ENCODE assay signal across 8 cellular contexts in genomic region chr12:14256555-14257169, GRCh38.
DNase-seq lines count a peak whose midpoint lies in the region; ATAC-seq, FAIRE-seq and TF ChIP-seq lines count a peak whose summit lies in the region.

No MANE protein-coding gene starts in this region.

- no peaks in the 10 kb centered on the region for H3K36me3 ChIP-seq in mucosa of descending colon (ENCODE audit: low read depth)

- peak; percentile 59 for FAIRE-seq in endometrium (lab: Jason Lieb, UNC)

- H3K9me3 ChIP-seq in mucosa of descending colon: no peaks in the 10 kb centered on the region

- peaks cover 10% of the 10 kb centered on the region for H3K4me1 ChIP-seq in mucosa of descending colon (ENCODE audit: low read depth)

- ATAC-seq in HG02885 (IDR thresholded peaks at IDR 0.05; ENCODE audit: poor library complexity, unreplicated experiment) (peak; percentile 55), mucosa of descending colon (peak; percentile 50)

- DNase-seq in DMS53 (lab: John Stamatoyannopoulos, UW) (peak; percentile 95), mucosa of descending colon (peak; percentile 67 to 85 (median 75)), NCI-H2029 (lab: John Stamatoyannopoulos, UW) (no peak)
- peak; percentile 1 for DNase-seq in NK-92 treated with Interleukin-12 subunit alpha and Interleukin-12 subunit beta, amount 100 ng/mL, for 24 hours (lab: John Stamatoyannopoulos, UW)
- peak; percentile 47 for DNase-seq in activated CD8-positive, alpha-beta memory T cell treated with anti-CD3 and anti-CD28 coated beads, Interleukin-2, amount 50 U/mL, for 1 hour (ENCODE audit: extremely low read depth)
- peak; percentile 24 to 63 for DNase-seq in stimulated activated CD8-positive, alpha-beta memory T cell treated with anti-CD3 and anti-CD28 coated beads, Interleukin-4, amount 100 ng/mL, for 1 hour (ENCODE audit: low read depth in 2 of 2, low spot score in 1 of 2)

- intact Hi-C loops in mucosa of descending colon (cut with DNase I, micrococcal nuclease): loop anchor here (5.0 to 10.0 kb wide), 2 partner anchors 108 to 111 kb away; partner anchors contain the start of gene ATF7IP (in 2 of the 2)

- peak; percentile 44 for TF ChIP-seq CTCF in mucosa of descending colon (IDR thresholded peaks at IDR 0.05)

- no peak overlapping the region for H3K4me3 ChIP-seq in mucosa of descending colon
